8 cellular contexts compared by ENCODE assay signal in the genomic region with DNA sequence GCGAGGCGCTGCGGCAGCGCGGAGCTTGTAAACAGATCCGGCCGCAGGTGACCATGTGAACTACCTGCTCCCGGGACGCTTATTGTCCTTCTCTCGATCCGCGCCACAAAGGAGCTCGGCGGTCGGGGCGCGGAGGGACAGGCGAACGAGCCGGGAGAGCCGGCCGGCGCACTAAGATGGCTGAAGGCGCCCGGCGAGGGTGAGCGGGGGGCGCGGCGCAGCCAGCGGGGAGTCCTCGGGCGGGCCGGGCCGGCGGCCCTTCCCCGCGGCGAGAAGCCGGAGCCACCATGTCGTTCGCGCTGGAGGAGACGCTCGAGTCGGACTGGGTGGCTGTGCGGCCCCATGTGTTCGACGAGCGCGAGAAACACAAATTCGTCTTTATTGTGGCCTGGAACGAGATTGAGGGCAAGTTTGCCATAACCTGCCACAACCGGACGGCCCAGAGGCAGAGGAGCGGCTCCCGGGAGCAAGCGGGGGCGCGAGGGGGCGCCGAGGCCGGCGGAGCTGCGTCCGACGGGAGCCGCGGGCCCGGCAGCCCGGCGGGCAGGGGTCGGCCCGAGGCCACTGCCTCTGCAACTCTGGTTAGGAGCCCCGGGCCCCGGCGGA. TPM values are rescaled to one million over a fixed set of nuclear protein-coding genes. Genes with fewer than 3 reads are reported as not detected.
DNase-seq lines count a peak whose midpoint lies in the region; ATAC-seq and TF ChIP-seq lines count a peak whose summit lies in the region.

No MANE protein-coding gene starts in this region.

- TF ChIP-seq CTCF in Calu3 (IDR thresholded peaks at IDR 0.05; ENCODE audit: unreplicated experiment): no peak
- TF ChIP-seq CTCF in GM20000 (IDR thresholded peaks at IDR 0.05; ENCODE audit: extremely low read depth, missing control alignments): no peak
- TF ChIP-seq CTCF in WTC11 (IDR thresholded peaks at IDR 0.05): no peak
- TF ChIP-seq CTCF in stomach (IDR thresholded peaks at IDR 0.05): no peak

- WGBS in stomach, 5 donors: 0% methylated on average over 20 to 77 of the region's 77 CpGs

- BruUV-seq in Calu3 (replicated peaks; lab: Mats Ljungman, UMichigan): no TSS peak

- peak; percentile 57 for DNase-seq in Calu3
- peak; percentile 66 for DNase-seq in GM20000 (ENCODE audit: low spot score)
- DNase-seq in HK-2 (ENCODE audit: unreplicated experiment): peak; percentile 36
- peak; percentile 59 for DNase-seq in WTC11 (ENCODE audit: low spot score)
- peak; percentile 21 for DNase-seq in effector CD4-positive, alpha-beta T cell
- peak; percentile 37 to 58 for DNase-seq in memory B cell (ENCODE audit: low spot score in 2 of 2)
- DNase-seq in stomach: no peak
- no peak for DNase-seq in central memory CD4-positive, alpha-beta T cell

- no peak for TF ChIP-seq EP300 in stomach (IDR thresholded peaks at IDR 0.05)

- no peaks in the 10 kb centered on the region for H3K27me3 ChIP-seq in stomach

- intact Hi-C loops in Calu3 (cut with micrococcal nuclease; ENCODE audit: unreplicated experiment): no loop called here
- intact Hi-C loops in stomach (cut with DNase I; ENCODE audit: low total_unique reads): no loop called here

- no peaks in the 10 kb centered on the region for H3K9me3 ChIP-seq in stomach

- H3K36me3 ChIP-seq in stomach: no peaks in the 10 kb centered on the region

- TF ChIP-seq POLR2A in stomach (IDR thresholded peaks at IDR 0.05): no peak

- peak; percentile 23 for ATAC-seq in WTC11
- peak; percentile 21 for ATAC-seq in memory B cell (ENCODE audit: low read depth)

- H3K4me3 ChIP-seq in stomach: peak overlapping the region; percentile 87 to 97 (median 96)

- peak overlapping the region; percentile 83 to 94 (median 93) for H3K27ac ChIP-seq in stomach

- POLR2A ChIA-PET in WTC11 (lab: Charles Lee): interaction anchor here (1.0 to 1.2 kb wide), 2 partner anchors 10 to 251 kb away, joined by 3 read pairs; a partner anchor contains a TSS

- H3K4me3 Mint-ChIP-seq in Calu3 (ENCODE audit: low read depth, unreplicated experiment) (peak overlapping the region; percentile 82), WTC11 (peak overlapping the region; percentile 84), memory B cell (peak overlapping the region; percentile 95)

- peak overlapping the region; percentile 90 for H3K27ac Mint-ChIP-seq in Calu3 (ENCODE audit: unreplicated experiment)
- H3K27ac Mint-ChIP-seq in WTC11: no peak overlapping the region
- H3K27ac Mint-ChIP-seq in memory B cell: peak overlapping the region; percentile 98

- H3K4me1 Mint-ChIP-seq in Calu3 (ENCODE audit: low read depth, unreplicated experiment): peaks cover 13% of the 10 kb centered on the region
- peaks cover 27% of the 10 kb centered on the region for H3K4me1 Mint-ChIP-seq in WTC11
- H3K4me1 Mint-ChIP-seq in memory B cell: peaks cover 14% of the 10 kb centered on the region

- peaks cover 18 to 49% (median 35%) of the 10 kb centered on the region in 4 donors for H3K4me1 ChIP-seq in stomach

- H3K27me3 Mint-ChIP-seq in Calu3 (ENCODE audit: unreplicated experiment) (no peaks in the 10 kb centered on the region), WTC11 (ENCODE audit: low read depth) (peaks cover 4% of the 10 kb centered on the region), memory B cell (no peaks in the 10 kb centered on the region)

- H3K36me3 Mint-ChIP-seq in Calu3 (ENCODE audit: insufficient read depth, unreplicated experiment) (peaks cover 48% of the 10 kb centered on the region), WTC11 (no peaks in the 10 kb centered on the region), memory B cell (peaks cover 2% of the 10 kb centered on the region)

- H3K9me3 Mint-ChIP-seq in Calu3 (ENCODE audit: low read depth, unreplicated experiment) (no peaks in the 10 kb centered on the region), WTC11 (no peaks in the 10 kb centered on the region), memory B cell (no peaks in the 10 kb centered on the region)

- CTCF ChIA-PET in Calu3 (lab: Charles Lee) (interaction anchor here (1.1 to 2.2 kb wide), 4 partner anchors 20 to 278 kb away, joined by 3 to 16 read pairs (median 5); a partner anchor contains a TSS), WTC11 (lab: Charles Lee) (interaction anchor here (0.8 to 3.4 kb wide), 5 partner anchors 20 to 318 kb away, joined by 3 to 15 read pairs (median 3); no protein-coding TSS in a partner anchor)

TF ChIP-seq in WTC11, 78 proteins besides CTCF, POLR2A, EP300 and RAD21:
- TF ChIP-seq ESRRA (CRISPR knock-in tag; IDR thresholded peaks at IDR 0.05; ENCODE audit: borderline replicate concordance) (0 out of 2 replicates have a peak, but pooled peaks have one; percentile 53), SMAD4 (CRISPR knock-in tag; IDR thresholded peaks at IDR 0.05) (no peak), KAT7 (CRISPR knock-in tag; IDR thresholded peaks at IDR 0.05; ENCODE audit: borderline replicate concordance) (peak; percentile 86; the same call in 1 of the 2 replicates), CBFB (CRISPR knock-in tag; IDR thresholded peaks at IDR 0.05; ENCODE audit: low read depth) (no peak), JUN (CRISPR knock-in tag; IDR thresholded peaks at IDR 0.05) (0 out of 2 replicates have a peak, but pooled peaks have one; percentile 15), ZNF423 (CRISPR knock-in tag; IDR thresholded peaks at IDR 0.05) (no peak), OVOL2 (CRISPR knock-in tag; IDR thresholded peaks at IDR 0.05; ENCODE audit: borderline replicate concordance) (no peak), TCF7 (CRISPR knock-in tag; IDR thresholded peaks at IDR 0.05; ENCODE audit: low read depth) (no peak), CREM (CRISPR knock-in tag; IDR thresholded peaks at IDR 0.05) (no peak)
- TF ChIP-seq, protein P1, sequence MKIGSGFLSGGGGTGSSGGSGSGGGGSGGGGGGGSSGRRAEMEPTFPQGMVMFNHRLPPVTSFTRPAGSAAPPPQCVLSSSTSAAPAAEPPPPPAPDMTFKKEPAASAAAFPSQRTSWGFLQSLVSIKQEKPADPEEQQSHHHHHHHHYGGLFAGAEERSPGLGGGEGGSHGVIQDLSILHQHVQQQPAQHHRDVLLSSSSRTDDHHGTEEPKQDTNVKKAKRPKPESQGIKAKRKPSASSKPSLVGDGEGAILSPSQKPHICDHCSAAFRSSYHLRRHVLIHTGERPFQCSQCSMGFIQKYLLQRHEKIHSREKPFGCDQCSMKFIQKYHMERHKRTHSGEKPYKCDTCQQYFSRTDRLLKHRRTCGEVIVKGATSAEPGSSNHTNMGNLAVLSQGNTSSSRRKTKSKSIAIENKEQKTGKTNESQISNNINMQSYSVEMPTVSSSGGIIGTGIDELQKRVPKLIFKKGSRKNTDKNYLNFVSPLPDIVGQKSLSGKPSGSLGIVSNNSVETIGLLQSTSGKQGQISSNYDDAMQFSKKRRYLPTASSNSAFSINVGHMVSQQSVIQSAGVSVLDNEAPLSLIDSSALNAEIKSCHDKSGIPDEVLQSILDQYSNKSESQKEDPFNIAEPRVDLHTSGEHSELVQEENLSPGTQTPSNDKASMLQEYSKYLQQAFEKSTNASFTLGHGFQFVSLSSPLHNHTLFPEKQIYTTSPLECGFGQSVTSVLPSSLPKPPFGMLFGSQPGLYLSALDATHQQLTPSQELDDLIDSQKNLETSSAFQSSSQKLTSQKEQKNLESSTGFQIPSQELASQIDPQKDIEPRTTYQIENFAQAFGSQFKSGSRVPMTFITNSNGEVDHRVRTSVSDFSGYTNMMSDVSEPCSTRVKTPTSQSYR (CRISPR knock-in tag; IDR thresholded peaks at IDR 0.05): no peak
- TF ChIP-seq, protein P2, sequence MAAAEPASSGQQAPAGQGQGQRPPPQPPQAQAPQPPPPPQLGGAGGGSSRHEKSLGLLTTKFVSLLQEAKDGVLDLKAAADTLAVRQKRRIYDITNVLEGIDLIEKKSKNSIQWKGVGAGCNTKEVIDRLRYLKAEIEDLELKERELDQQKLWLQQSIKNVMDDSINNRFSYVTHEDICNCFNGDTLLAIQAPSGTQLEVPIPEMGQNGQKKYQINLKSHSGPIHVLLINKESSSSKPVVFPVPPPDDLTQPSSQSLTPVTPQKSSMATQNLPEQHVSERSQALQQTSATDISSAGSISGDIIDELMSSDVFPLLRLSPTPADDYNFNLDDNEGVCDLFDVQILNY (CRISPR knock-in tag; IDR thresholded peaks at IDR 0.05): peak; percentile 57; the same call in 1 of the 2 replicates
- TF ChIP-seq, protein P3, sequence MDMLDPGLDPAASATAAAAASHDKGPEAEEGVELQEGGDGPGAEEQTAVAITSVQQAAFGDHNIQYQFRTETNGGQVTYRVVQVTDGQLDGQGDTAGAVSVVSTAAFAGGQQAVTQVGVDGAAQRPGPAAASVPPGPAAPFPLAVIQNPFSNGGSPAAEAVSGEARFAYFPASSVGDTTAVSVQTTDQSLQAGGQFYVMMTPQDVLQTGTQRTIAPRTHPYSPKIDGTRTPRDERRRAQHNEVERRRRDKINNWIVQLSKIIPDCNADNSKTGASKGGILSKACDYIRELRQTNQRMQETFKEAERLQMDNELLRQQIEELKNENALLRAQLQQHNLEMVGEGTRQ (CRISPR knock-in tag; IDR thresholded peaks at IDR 0.05): no peak

RNA-seq across cellular contexts. Expression of a gene that starts 0.5 kb away (rescaled TPM):
- total RNA-seq in Calu3 (2022) (12.2 and 12.5 TPM in 2 replicates), WTC11 (2021) (12.4 to 12.5 TPM (median 12.4 TPM) in 3 replicates), stomach (10 to 100 TPM in 2 of 5 donors, 1 to 10 TPM in 3; 5.8 to 31.9 (median 9.0) TPM)
- 1 to 10 TPM; 2.1 to 3.2 (median 3.0) TPM for polyA plus RNA-seq in stomach

Comparison
In these comparisons a context has a peak if more than half of its experiments do, and no peak if none do; other contexts are left out.
1. DNase-seq: peak in Calu3 (single experiment), GM20000 (single experiment), HK-2 (single experiment), WTC11 (single experiment), effector CD4-positive, alpha-beta T cell (single experiment) and memory B cell (2 of 2); none in stomach (single experiment) and central memory CD4-positive, alpha-beta T cell (single experiment).
2. Peak in every context shown above with its lines, with median percentiles within 50 percentile points of each other: H3K4me3 Mint-ChIP-seq.